ENCODE assay signal across 23 cellular contexts in genomic region chr13:66624302-66624701, GRCh38.
"Had no signal": no experiment of that assay in that cellular context is flagged by ENCODE, and none has a peak within 500 bp of the region (broad histone marks: within the 10 kb centered on the region; RNA-seq: fewer than 3 reads in every experiment).

No MANE protein-coding gene starts in this region.

- H3K9me3 Mint-ChIP-seq: activated CD4-positive, alpha-beta T cell treated with anti-CD3 and anti-CD28 coated beads, Interleukin-2, amount 10 ng/mL, durations not matched to agents 24 days and 14 days; activated CD8-positive, alpha-beta T cell treated with anti-CD3 and anti-CD28 coated beads for 36 hours; activated naive CD8-positive, alpha-beta T cell treated with anti-CD3 and anti-CD28 coated beads for 36 hours; memory B cell had no signal

- H3K9ac ChIP-seq: neural progenitor cell had no signal

- H3K36me3 ChIP-seq: neural progenitor cell, prostate gland, right lobe of liver, stomach had no signal

- DNase-seq: activated CD4-positive, alpha-beta T cell treated with anti-CD3 and anti-CD28 coated beads, Interleukin-2, amount 10 ng/mL, durations not matched to agents 24 days and 14 days; activated CD4-positive, CD25-positive, alpha-beta regulatory T cell; activated CD8-positive, alpha-beta T cell treated with anti-CD3 and anti-CD28 coated beads for 36 hours; activated naive CD4-positive, alpha-beta T cell; activated naive CD8-positive, alpha-beta T cell treated with anti-CD3 and anti-CD28 coated beads for 36 hours; activated T-cell treated with anti-CD3 and anti-CD28 coated beads, Interleukin-2, amount 50 U/mL, for 1 hour; amygdala; caudate nucleus; dorsolateral prefrontal cortex; foreskin fibroblast; kidney; mucosa of descending colon; naive thymus-derived CD4-positive, alpha-beta T cell; right lobe of liver; stimulated activated CD4-positive, alpha-beta T cell treated with anti-CD3 and anti-CD28 coated beads, Interleukin-4, amount 100 ng/mL, for 24 hours; stomach; trophoblast cell had no signal

- H3K4me3 ChIP-seq: dorsolateral prefrontal cortex, mucosa of descending colon, neural progenitor cell, prostate gland, right lobe of liver, stomach had no signal

- ATAC-seq: activated CD8-positive, alpha-beta T cell treated with anti-CD3 and anti-CD28 coated beads for 36 hours; activated T-helper 17 cell treated with anti-CD3 and anti-CD28 coated beads, Interleukin-2, amount 50 U/mL, for 72 hours; mucosa of descending colon; naive thymus-derived CD4-positive, alpha-beta T cell; right lobe of liver; stimulated activated effector memory CD8-positive, alpha-beta T cell treated with anti-CD3 and anti-CD28 coated beads, Interleukin-12 subunit alpha, Interleukin-12 subunit beta, amount 100 ng/mL, for 72 hours had no signal

- H3K27me3 Mint-ChIP-seq: activated CD4-positive, alpha-beta T cell treated with anti-CD3 and anti-CD28 coated beads, Interleukin-2, amount 10 ng/mL, durations not matched to agents 24 days and 14 days; activated CD8-positive, alpha-beta T cell treated with anti-CD3 and anti-CD28 coated beads for 36 hours; activated naive CD8-positive, alpha-beta T cell treated with anti-CD3 and anti-CD28 coated beads for 36 hours; activated T-helper 17 cell treated with anti-CD3 and anti-CD28 coated beads, Interleukin-2, amount 50 U/mL, for 72 hours; memory B cell; naive thymus-derived CD4-positive, alpha-beta T cell had no signal

- H3K27ac Mint-ChIP-seq: activated CD4-positive, alpha-beta T cell treated with anti-CD3 and anti-CD28 coated beads, Interleukin-2, amount 10 ng/mL, durations not matched to agents 24 days and 14 days; activated CD8-positive, alpha-beta T cell treated with anti-CD3 and anti-CD28 coated beads for 36 hours; activated naive CD8-positive, alpha-beta T cell treated with anti-CD3 and anti-CD28 coated beads for 36 hours; activated T-helper 17 cell treated with anti-CD3 and anti-CD28 coated beads, Interleukin-2, amount 50 U/mL, for 72 hours; memory B cell; naive thymus-derived CD4-positive, alpha-beta T cell; neural progenitor cell; stimulated activated effector memory CD8-positive, alpha-beta T cell treated with anti-CD3 and anti-CD28 coated beads, Interleukin-12 subunit alpha, Interleukin-12 subunit beta, amount 100 ng/mL, for 72 hours had no signal

- H3K4me3 Mint-ChIP-seq: activated CD4-positive, alpha-beta T cell treated with anti-CD3 and anti-CD28 coated beads, Interleukin-2, amount 10 ng/mL, durations not matched to agents 24 days and 14 days; activated CD8-positive, alpha-beta T cell treated with anti-CD3 and anti-CD28 coated beads for 36 hours; activated naive CD8-positive, alpha-beta T cell treated with anti-CD3 and anti-CD28 coated beads for 36 hours; activated T-helper 17 cell treated with anti-CD3 and anti-CD28 coated beads, Interleukin-2, amount 50 U/mL, for 72 hours; memory B cell; naive thymus-derived CD4-positive, alpha-beta T cell; neural progenitor cell; stimulated activated effector memory CD8-positive, alpha-beta T cell treated with anti-CD3 and anti-CD28 coated beads, Interleukin-12 subunit alpha, Interleukin-12 subunit beta, amount 100 ng/mL, for 72 hours had no signal

- H3K4me2 ChIP-seq: neural progenitor cell had no signal

- H3K9me3 ChIP-seq: mucosa of descending colon, prostate gland, right lobe of liver had no signal

- H3K4me1 ChIP-seq: neural progenitor cell, prostate gland, right lobe of liver had no signal

- H3K4me1 Mint-ChIP-seq: activated CD4-positive, alpha-beta T cell treated with anti-CD3 and anti-CD28 coated beads, Interleukin-2, amount 10 ng/mL, durations not matched to agents 24 days and 14 days; activated naive CD8-positive, alpha-beta T cell treated with anti-CD3 and anti-CD28 coated beads for 36 hours; activated T-helper 17 cell treated with anti-CD3 and anti-CD28 coated beads, Interleukin-2, amount 50 U/mL, for 72 hours; memory B cell; naive thymus-derived CD4-positive, alpha-beta T cell; neural progenitor cell; stimulated activated effector memory CD8-positive, alpha-beta T cell treated with anti-CD3 and anti-CD28 coated beads, Interleukin-12 subunit alpha, Interleukin-12 subunit beta, amount 100 ng/mL, for 72 hours had no signal

- H3K27me3 ChIP-seq: dorsolateral prefrontal cortex, neural progenitor cell, right lobe of liver, stomach had no signal

- H3K27ac ChIP-seq: dorsolateral prefrontal cortex, epithelial cell of prostate, neural progenitor cell, prostate gland, right lobe of liver, stomach had no signal

- H3K36me3 Mint-ChIP-seq: activated naive CD8-positive, alpha-beta T cell treated with anti-CD3 and anti-CD28 coated beads for 36 hours; memory B cell; naive thymus-derived CD4-positive, alpha-beta T cell; stimulated activated effector memory CD8-positive, alpha-beta T cell treated with anti-CD3 and anti-CD28 coated beads, Interleukin-12 subunit alpha, Interleukin-12 subunit beta, amount 100 ng/mL, for 72 hours had no signal
